28 cellular contexts compared by ENCODE assay signal in genomic region chr7:30584970-30585369, GRCh38.
"Had no signal": no experiment of that assay in that cellular context is flagged by ENCODE, and none has a peak within 500 bp of the region (broad histone marks: within the 10 kb centered on the region; RNA-seq: fewer than 3 reads in every experiment).

No MANE protein-coding gene starts in this region.

- H3K4me3 ChIP-seq: breast epithelium, esophagus squamous epithelium, hepatocyte, lower lobe of right lung, neural progenitor cell, psoas muscle, transverse colon, vagina had no signal

- H3K27me3 ChIP-seq: breast epithelium, esophagus squamous epithelium, hepatocyte, neural progenitor cell, transverse colon, vagina had no signal

- ATAC-seq: activated CD8-positive, alpha-beta T cell treated with anti-CD3 and anti-CD28 coated beads for 36 hours; activated naive CD4-positive, alpha-beta T cell treated with anti-CD3 and anti-CD28 coated beads, Interleukin-2, amount 50 U/mL, for 72 hours; activated T-cell treated with anti-CD3 and anti-CD28 coated beads, Interleukin-2, amount 50 U/mL, for 4 hours; activated T-helper 17 cell treated with anti-CD3 and anti-CD28 coated beads, Interleukin-2, amount 50 U/mL, for 72 hours; lower lobe of right lung; natural killer cell; psoas muscle had no signal

- H3K36me3 ChIP-seq: breast epithelium had no signal

- H3K4me3 Mint-ChIP-seq: activated CD8-positive, alpha-beta T cell treated with anti-CD3 and anti-CD28 coated beads for 36 hours; activated T-cell treated with anti-CD3 and anti-CD28 coated beads, Interleukin-2, amount 50 U/mL, for 4 hours; activated T-helper 17 cell treated with anti-CD3 and anti-CD28 coated beads, Interleukin-2, amount 50 U/mL, for 72 hours; central memory CD8-positive, alpha-beta T cell; dendritic cell treated with granulocyte-macrophage colony-stimulating factor and Interleukin-4, amounts not matched to agents 40 ng/mL and 50 ng/mL, for 4 days; immature natural killer cell; natural killer cell; neural progenitor cell; T-helper 2 cell treated with Interferon-gamma antibody and Interleukin-4, amounts not matched to agents 5 μg/mL and 100 μg/mL, for 36 hours had no signal

- H3K27ac ChIP-seq: breast epithelium, esophagus squamous epithelium, hepatocyte, lower lobe of right lung, neural progenitor cell, parathyroid adenoma, psoas muscle, transverse colon, vagina had no signal

- H3K27ac Mint-ChIP-seq: activated CD8-positive, alpha-beta T cell treated with anti-CD3 and anti-CD28 coated beads for 36 hours; activated naive CD4-positive, alpha-beta T cell treated with anti-CD3 and anti-CD28 coated beads, Interleukin-2, amount 50 U/mL, for 72 hours; activated T-helper 17 cell treated with anti-CD3 and anti-CD28 coated beads, Interleukin-2, amount 50 U/mL, for 72 hours; dendritic cell treated with granulocyte-macrophage colony-stimulating factor and Interleukin-4, amounts not matched to agents 40 ng/mL and 50 ng/mL, for 4 days; immature natural killer cell; neural progenitor cell; T-helper 2 cell treated with Interferon-gamma antibody and Interleukin-4, amounts not matched to agents 5 μg/mL and 100 μg/mL, for 36 hours had no signal

- H3K9me3 ChIP-seq: breast epithelium, lower lobe of right lung, psoas muscle, transverse colon, vagina had no signal

- H3K4me1 ChIP-seq: breast epithelium, esophagus squamous epithelium, lower lobe of right lung, parathyroid adenoma, psoas muscle, transverse colon, vagina had no signal

- DNase-seq: activated CD4-positive, alpha-beta T cell treated with anti-CD3 and anti-CD28 coated beads for 48 hours; activated CD8-positive, alpha-beta T cell treated with anti-CD3 and anti-CD28 coated beads for 36 hours; activated gamma-delta T cell treated with Interleukin-2 at 50 U/mL for 16 hours; activated T-cell treated with anti-CD3 and anti-CD28 coated beads, Interleukin-2, amount 50 U/mL, for 4 hours; esophagus squamous epithelium; foreskin melanocyte; immature natural killer cell; kidney; lower lobe of right lung; mesenchymal stem cell; natural killer cell; occipital lobe; psoas muscle; stimulated activated CD4-positive, alpha-beta T cell treated with anti-CD3 and anti-CD28 coated beads, Interleukin-15, amount 100 ng/mL, for 24 hours; stimulated activated CD4-positive, alpha-beta T cell treated with anti-CD3 and anti-CD28 coated beads, Interleukin-2, amount 100 ng/mL, for 24 hours; stimulated activated naive CD4-positive, alpha-beta T cell; T-helper 1 cell; transverse colon had no signal

- H3K27me3 Mint-ChIP-seq: activated CD8-positive, alpha-beta T cell treated with anti-CD3 and anti-CD28 coated beads for 36 hours; activated T-helper 17 cell treated with anti-CD3 and anti-CD28 coated beads, Interleukin-2, amount 50 U/mL, for 72 hours; central memory CD8-positive, alpha-beta T cell; dendritic cell treated with granulocyte-macrophage colony-stimulating factor and Interleukin-4, amounts not matched to agents 40 ng/mL and 50 ng/mL, for 4 days had no signal

- H3K4me1 Mint-ChIP-seq: neural progenitor cell had no signal

- H3K9me3 Mint-ChIP-seq: activated CD8-positive, alpha-beta T cell treated with anti-CD3 and anti-CD28 coated beads for 36 hours; activated naive CD4-positive, alpha-beta T cell treated with anti-CD3 and anti-CD28 coated beads, Interleukin-2, amount 50 U/mL, for 72 hours; activated T-cell treated with anti-CD3 and anti-CD28 coated beads, Interleukin-2, amount 50 U/mL, for 4 hours; activated T-helper 17 cell treated with anti-CD3 and anti-CD28 coated beads, Interleukin-2, amount 50 U/mL, for 72 hours; central memory CD8-positive, alpha-beta T cell; dendritic cell treated with granulocyte-macrophage colony-stimulating factor and Interleukin-4, amounts not matched to agents 40 ng/mL and 50 ng/mL, for 4 days; immature natural killer cell; natural killer cell had no signal
